In the genomic region with DNA sequence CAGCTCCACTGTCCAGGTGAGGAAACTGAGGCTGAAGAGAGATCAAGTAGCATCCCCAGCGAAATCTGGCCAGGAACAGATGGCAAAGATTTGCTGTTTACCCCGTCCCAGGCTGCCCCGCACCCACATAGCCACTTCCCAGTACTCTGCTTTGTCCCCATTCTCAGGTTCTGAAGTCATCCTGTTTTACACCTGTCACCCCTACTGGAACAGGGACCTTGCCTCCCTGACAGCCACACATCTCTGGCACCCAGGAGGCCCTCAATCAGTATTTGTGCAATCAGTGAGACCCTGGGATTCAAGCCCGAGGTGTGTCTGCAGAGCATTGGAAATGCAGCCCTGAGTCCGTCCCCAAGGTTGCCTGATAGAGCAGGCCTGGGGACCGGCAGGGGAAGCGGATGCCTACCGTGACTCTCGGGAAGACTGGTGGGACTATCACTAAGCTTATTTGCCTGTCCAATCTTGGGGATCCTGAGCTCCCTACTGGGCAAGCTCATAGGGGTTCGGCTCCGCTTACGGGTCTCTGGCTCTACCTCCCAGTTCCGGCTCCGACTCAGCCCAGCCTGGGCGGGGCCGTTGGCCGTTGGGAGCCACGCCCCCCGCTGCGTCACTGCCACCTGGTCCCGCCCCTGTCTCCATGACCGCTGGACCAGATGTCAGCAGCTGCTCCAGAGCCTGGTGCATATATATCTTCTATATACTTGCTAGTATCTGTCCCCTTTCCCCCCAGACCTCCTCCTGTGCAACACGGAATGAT, we compare ENCODE assay signal across 8 cellular contexts. TPM values are rescaled to one million over a fixed set of nuclear protein-coding genes. Genes with fewer than 3 reads are reported as not detected.
DNase-seq lines count a peak whose midpoint lies in the region; ATAC-seq and TF ChIP-seq lines count a peak whose summit lies in the region.

No MANE protein-coding gene starts in this region.

- TF ChIP-seq CTCF in AG04450 (IDR thresholded peaks at IDR 0.05; ENCODE audit: low read depth, low read length), result no peak
- TF ChIP-seq CTCF in fibroblast of villous mesenchyme (IDR thresholded peaks at IDR 0.05; ENCODE audit: insufficient read depth, low read depth, low read length), result no peak
- TF ChIP-seq CTCF in nephron (IDR thresholded peaks at IDR 0.05; ENCODE audit: unreplicated experiment in 3 of 3), result no peak

- no peaks in the 10 kb centered on the region for H3K36me3 Mint-ChIP-seq in nephron (ENCODE audit: low read depth)
- peaks cover 6% of the 10 kb centered on the region for H3K36me3 Mint-ChIP-seq in stimulated activated naive CD8-positive, alpha-beta T cell treated with anti-CD3 and anti-CD28 coated beads, Interleukin-15, Interleukin-2, amounts not matched to agents 100 ng/mL and 50 ng/mL, for 24 hours (ENCODE audit: low read depth)

- peak overlapping the region; percentile 11 for H3K27ac ChIP-seq in AG04450 (ENCODE audit: low read depth, low read length)

- TF ChIP-seq POLR2A in GM18951 (IDR thresholded peaks at IDR 0.05; ENCODE audit: extremely low read depth, insufficient read depth, insufficient read length), result peak; percentile 54

- H3K27me3 ChIP-seq in AG04450 (ENCODE audit: control insufficient read depth, insufficient read depth, low read length), result no peaks in the 10 kb centered on the region

- H3K4me3 ChIP-seq in AG04450 (ENCODE audit: low read depth, low read length) (peak overlapping the region; percentile 58), fibroblast of villous mesenchyme (ENCODE audit: low read depth, low read length) (peak overlapping the region; percentile 61)

- peaks cover 27% of the 10 kb centered on the region for H3K4me1 Mint-ChIP-seq in nephron
- H3K4me1 Mint-ChIP-seq in stimulated activated naive CD8-positive, alpha-beta T cell treated with anti-CD3 and anti-CD28 coated beads, Interleukin-15, Interleukin-2, amounts not matched to agents 100 ng/mL and 50 ng/mL, for 24 hours (ENCODE audit: low read depth), result peaks cover 21% of the 10 kb centered on the region

- POLR2A ChIA-PET in AG04450 (lab: Yijun Ruan, JAX), result interaction anchor here (0.8 kb wide), 1 partner anchor 287 kb away, joined by 3 read pairs; no protein-coding TSS in a partner anchor

- H3K4me3 Mint-ChIP-seq in nephron, result peak overlapping the region; percentile 79 to 91 (median 87)
- H3K4me3 Mint-ChIP-seq in stimulated activated naive CD8-positive, alpha-beta T cell treated with anti-CD3 and anti-CD28 coated beads, Interleukin-15, Interleukin-2, amounts not matched to agents 100 ng/mL and 50 ng/mL, for 24 hours, result peak overlapping the region; percentile 58

- in situ Hi-C loops in GM18951 (cut with MboI; ENCODE audit: low sequenced_read_pairs, unreplicated experiment), result no loop called here

- H3K27me3 Mint-ChIP-seq in nephron (ENCODE audit: low read depth), result peaks cover 3% of the 10 kb centered on the region
- H3K27me3 Mint-ChIP-seq in stimulated activated naive CD8-positive, alpha-beta T cell treated with anti-CD3 and anti-CD28 coated beads, Interleukin-15, Interleukin-2, amounts not matched to agents 100 ng/mL and 50 ng/mL, for 24 hours, result peaks cover 5% of the 10 kb centered on the region

- CTCF ChIA-PET in AG04450 (lab: Charles Lee), result no interaction called here

- DNase-seq in AG04450 (ENCODE audit: low read depth, low spot score) (no peak), RPMI8226 (peak; percentile 84), fibroblast of villous mesenchyme (ENCODE audit: low read depth) (peak; percentile 82)
- DNase-seq in activated effector memory CD4-positive, alpha-beta T cell treated with anti-CD3 and anti-CD28 coated beads, Interleukin-2, amount 50 U/mL, for 16 hours, result peak; percentile 92

- no peaks in the 10 kb centered on the region; the same call in 1 of the 2 replicates for H3K9me3 ChIP-seq in AG04450 (ENCODE audit: control insufficient read depth, insufficient read depth, low read length)

- peak; percentile 72 for ATAC-seq in HG03354 (IDR thresholded peaks at IDR 0.05; ENCODE audit: poor library complexity, severe bottlenecking, unreplicated experiment)

- H3K27ac Mint-ChIP-seq in nephron, result peak overlapping the region; percentile 73 to 95 (median 76)
- H3K27ac Mint-ChIP-seq in stimulated activated naive CD8-positive, alpha-beta T cell treated with anti-CD3 and anti-CD28 coated beads, Interleukin-15, Interleukin-2, amounts not matched to agents 100 ng/mL and 50 ng/mL, for 24 hours, result no peak overlapping the region

- H3K9me3 Mint-ChIP-seq in nephron, result no peaks in the 10 kb centered on the region
- no peaks in the 10 kb centered on the region for H3K9me3 Mint-ChIP-seq in stimulated activated naive CD8-positive, alpha-beta T cell treated with anti-CD3 and anti-CD28 coated beads, Interleukin-15, Interleukin-2, amounts not matched to agents 100 ng/mL and 50 ng/mL, for 24 hours

RNA-seq across cellular contexts. Expression of a gene that starts 17.5 kb away (rescaled TPM):
- polyA plus RNA-seq in AG04450 (2011; rRNA removed), result 3.6 and 5.4 TPM in 2 replicates
- polyA minus RNA-seq in AG04450 (2011; rRNA and poly(A)+ RNA removed), result 9.1 and 9.7 TPM in 2 replicates
- 15.5 and 23.3 TPM in 2 replicates for total RNA-seq in fibroblast of villous mesenchyme

RNA-seq across cellular contexts. Expression of a gene that starts 22.1 kb away (rescaled TPM):
- polyA plus RNA-seq in AG04450 (2011; rRNA removed), result 159 and 161 TPM in 2 replicates
- 67.1 and 82.1 TPM in 2 replicates for polyA minus RNA-seq in AG04450 (2011; rRNA and poly(A)+ RNA removed)
- total RNA-seq in fibroblast of villous mesenchyme, result 35.4 and 52.7 TPM in 2 replicates

RNA-seq across cellular contexts. Expression of a gene that starts 56.6 kb away (rescaled TPM):
- 3.4 and 4.2 TPM in 2 replicates for polyA plus RNA-seq in AG04450 (2011; rRNA removed)
- polyA minus RNA-seq in AG04450 (2011; rRNA and poly(A)+ RNA removed), result 8.9 and 10.9 TPM in 2 replicates
- 3.2 and 3.5 TPM in 2 replicates for total RNA-seq in fibroblast of villous mesenchyme
